Comparison of ENCODE assay signal across 28 cellular contexts in genomic region chr18:48244530-48244929, GRCh38.
"Had no signal": no experiment of that assay in that cellular context is flagged by ENCODE, and none has a peak within 500 bp of the region (broad histone marks: within the 10 kb centered on the region; RNA-seq: fewer than 3 reads in every experiment).

No MANE protein-coding gene starts in this region.

- H3K4me3 ChIP-seq: colonic mucosa, coronary artery, dorsolateral prefrontal cortex, esophagus muscularis mucosa, esophagus squamous epithelium, gastrocnemius medialis, gastroesophageal sphincter, heart left ventricle, heart right ventricle had no signal

- FAIRE-seq: colon, endometrium, endothelial cell of umbilical vein, frontal cortex had no signal

- H3K36me3 ChIP-seq: colonic mucosa, esophagus muscularis mucosa, esophagus squamous epithelium, gastrocnemius medialis, gastroesophageal sphincter, heart left ventricle, heart right ventricle had no signal

- H3K27ac ChIP-seq: colonic mucosa, coronary artery, dorsolateral prefrontal cortex, epithelial cell of prostate, esophagus muscularis mucosa, esophagus squamous epithelium, foreskin keratinocyte, gastrocnemius medialis, gastroesophageal sphincter, heart left ventricle, heart right ventricle had no signal

- H3K4me1 ChIP-seq: colonic mucosa, esophagus muscularis mucosa, esophagus squamous epithelium, foreskin keratinocyte, gastrocnemius medialis, gastroesophageal sphincter, heart left ventricle, heart right ventricle had no signal

- ATAC-seq: effector memory CD8-positive, alpha-beta T cell; esophagus mucosa; foreskin keratinocyte; gastrocnemius medialis; gastroesophageal sphincter; heart left ventricle; heart right ventricle had no signal

- DNase-seq: colonic mucosa; cortex of kidney; dermis blood vessel endothelial cell; dorsolateral prefrontal cortex; effector CD4-positive, alpha-beta T cell; effector CD8-positive, alpha-beta T cell; effector memory CD4-positive, alpha-beta T cell; effector memory CD8-positive, alpha-beta T cell; endodermal cell; erythroblast; esophagus squamous epithelium; foreskin fibroblast; foreskin keratinocyte; foreskin melanocyte; gastrocnemius medialis; glutamatergic neuron; head of caudate nucleus; heart left ventricle; heart right ventricle had no signal

- H3K27me3 ChIP-seq: colonic mucosa, dorsolateral prefrontal cortex, esophagus muscularis mucosa, esophagus squamous epithelium, gastrocnemius medialis, gastroesophageal sphincter, heart left ventricle, heart right ventricle had no signal

- H3K9me3 ChIP-seq: colonic mucosa, esophagus squamous epithelium, gastrocnemius medialis, gastroesophageal sphincter had no signal
